In the genomic region with DNA sequence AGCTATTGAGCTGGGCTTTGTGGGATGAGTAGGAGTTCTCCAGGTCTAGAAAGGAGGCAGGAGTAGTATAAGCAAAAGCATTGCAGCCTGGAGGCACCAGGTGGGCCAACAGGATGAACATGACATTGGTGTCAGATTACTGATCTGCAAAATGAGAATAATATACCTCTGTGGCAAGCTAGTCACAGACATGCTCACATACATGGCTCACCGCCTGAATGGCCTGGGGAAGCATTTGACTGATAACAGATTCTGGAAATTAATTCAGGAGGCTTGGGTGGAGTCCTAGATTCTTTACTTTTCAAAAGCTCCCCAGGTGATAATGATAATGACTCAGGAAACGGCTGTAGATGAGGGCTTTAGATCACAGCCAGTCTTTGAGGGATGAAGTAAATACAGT, we compare ENCODE assay signal across 23 cellular contexts. TPM values are rescaled to one million over a fixed set of nuclear protein-coding genes. Genes with fewer than 3 reads are reported as not detected.
DNase-seq lines count a peak whose midpoint lies in the region; ATAC-seq and TF ChIP-seq lines count a peak whose summit lies in the region.
"Had no signal": no experiment of that assay in that cellular context is flagged by ENCODE, and none has a peak within 500 bp of the region (broad histone marks: within the 10 kb centered on the region; RNA-seq: fewer than 3 reads in every experiment).

No MANE protein-coding gene starts in this region.

- H3K23ac ChIP-seq in trophoblast cell (ENCODE audit: low read length): no peak overlapping the region

- no peak overlapping the region for H3K27ac ChIP-seq in HEK293 (ENCODE audit: extremely low read depth, low read depth, low read length)
- peak overlapping the region; percentile 28 for H3K27ac ChIP-seq in OCI-LY7 (ENCODE audit: low read depth, low read length, poor library complexity, severe bottlenecking)
- no peak overlapping the region for H3K27ac ChIP-seq in trophoblast cell (ENCODE audit: low read depth, low read length)
- H3K27ac ChIP-seq: breast epithelium, esophagus squamous epithelium, gastroesophageal sphincter, GM23248, SK-N-MC, thoracic aorta had no signal

- H3K9me3 ChIP-seq in HEK293 (ENCODE audit: control insufficient read depth, insufficient read depth, low read depth, low read length) (no peaks in the 10 kb centered on the region), OCI-LY7 (ENCODE audit: low read length) (no peaks in the 10 kb centered on the region), trophoblast cell (ENCODE audit: insufficient read depth, low read depth, low read length) (no peaks in the 10 kb centered on the region)
- H3K9me3 ChIP-seq: breast epithelium, Caco-2, esophagus squamous epithelium, gastroesophageal sphincter, thoracic aorta had no signal

- POLR2A ChIA-PET in HEK293 (lab: Yijun Ruan, JAX) (no interaction called here), OCI-LY7 (lab: Charles Lee) (interaction anchor here (1.0 to 11.3 kb wide), 3 partner anchors 10 to 74 kb away, joined by 3 to 187 read pairs (median 8); no protein-coding TSS in a partner anchor)

- H3K79me1 ChIP-seq in trophoblast cell (ENCODE audit: low read length): no peaks in the 10 kb centered on the region

- H4K8ac ChIP-seq in trophoblast cell (ENCODE audit: low read depth, low read length): no peak overlapping the region

- no peak overlapping the region for H3K9ac ChIP-seq in trophoblast cell (ENCODE audit: low read length)
- H3K9ac ChIP-seq: GM23248 had no signal

- no peak for ATAC-seq in GM18858 (IDR thresholded peaks at IDR 0.05; ENCODE audit: unreplicated experiment)
- ATAC-seq: gastroesophageal sphincter had no signal

- H2AFZ ChIP-seq in OCI-LY7 (ENCODE audit: low read length): no peak overlapping the region
- no peak overlapping the region for H2AFZ ChIP-seq in trophoblast cell (ENCODE audit: insufficient read depth, low read length, poor library complexity)
- H2AFZ ChIP-seq: GM23248 had no signal

- no peak overlapping the region for H3K14ac ChIP-seq in trophoblast cell (ENCODE audit: low read length)

- intact Hi-C loops in OCI-LY7 (cut with micrococcal nuclease; ENCODE audit: unreplicated experiment): no loop called here

- no peak overlapping the region for H4K12ac ChIP-seq in trophoblast cell (ENCODE audit: low read depth, low read length)

- DNase-seq in NCI-H2081 treated with DMSO at 0.1 percent for 48 hours (lab: John Stamatoyannopoulos, UW) (peak; percentile 22), OCI-LY7 (ENCODE audit: low spot score) (peak; percentile 55), trophoblast cell (peak; percentile 70 to 71), SKM-1 (lab: John Stamatoyannopoulos, UW; ENCODE audit: unreplicated experiment) (no peak)
- no peak for DNase-seq in activated CD4-positive, alpha-beta T cell treated with anti-CD3 and anti-CD28 coated beads for 1 hour
- DNase-seq: activated CD4-positive, alpha-beta memory T cell treated with anti-CD3 and anti-CD28 coated beads, Interleukin-2, amount 10 ng/mL, durations not matched to agents 7 days and 5 days; activated gamma-delta T cell treated with Interleukin-2 at 50 U/mL for 16 hours; Caco-2; esophagus squamous epithelium; GM23248; mammary epithelial cell; NCI-H1092 treated with DMSO at 0.1 percent for 48 hours; NCI-H446; stimulated activated naive CD4-positive, alpha-beta T cell; T1000 had no signal

- BruUV-seq in OCI-LY7 (replicated peaks; lab: Mats Ljungman, UMichigan): no TSS peak

- H3K4me2 ChIP-seq in OCI-LY7 (ENCODE audit: low read length): peak overlapping the region; percentile 72
- no peak overlapping the region for H3K4me2 ChIP-seq in trophoblast cell (ENCODE audit: low read length)
- H3K4me2 ChIP-seq: smooth muscle cell had no signal

- no CpG with 5 or more reads among the region's 2 CpGs for WGBS in trophoblast cell (ENCODE audit: extremely low coverage, insufficient coverage, insufficient read length)

- H3K79me2 ChIP-seq in OCI-LY7 (ENCODE audit: insufficient read depth, low read depth, low read length): no peaks in the 10 kb centered on the region
- H3K79me2 ChIP-seq in trophoblast cell (ENCODE audit: control insufficient read depth, insufficient read depth, low read length, poor library complexity): no peaks in the 10 kb centered on the region

- CTCF ChIA-PET in HEK293 (lab: Yijun Ruan, JAX) (interaction anchor here (0.9 to 1.2 kb wide), 4 partner anchors 21 to 307 kb away, joined by 3 to 7 read pairs (median 4); no protein-coding TSS in a partner anchor), OCI-LY7 (lab: Charles Lee; ENCODE audit: unreplicated experiment) (interaction anchor here (1.3 kb wide), 1 partner anchor 13 kb away, joined by 4 read pairs; no protein-coding TSS in a partner anchor)

- H3K36me3 ChIP-seq in HEK293 (ENCODE audit: control insufficient read depth in 2 of 2, insufficient read depth in 1 of 2, low read length in 2 of 2): no peaks in the 10 kb centered on the region
- H3K36me3 ChIP-seq in OCI-LY7 (ENCODE audit: insufficient read depth, low read length): no peaks in the 10 kb centered on the region
- no peaks in the 10 kb centered on the region for H3K36me3 ChIP-seq in trophoblast cell (ENCODE audit: control insufficient read depth in 1 of 2, insufficient read depth in 2 of 2, low read length in 2 of 2)
- H3K36me3 ChIP-seq: breast epithelium, esophagus squamous epithelium, gastroesophageal sphincter, thoracic aorta had no signal

- no peaks in the 10 kb centered on the region for H3K27me3 ChIP-seq in trophoblast cell (ENCODE audit: insufficient read depth, low read length)

- no peaks in the 10 kb centered on the region for H3K9me2 ChIP-seq in OCI-LY7 (ENCODE audit: insufficient read depth, low read length)

- TF ChIP-seq CTCF in HEK293 (tag by site-specific recombination; IDR thresholded peaks at IDR 0.05) (no peak), OCI-LY7 (conservative IDR thresholded peaks at IDR 0.05; ENCODE audit: low read length) (no peak)

- H2BK12ac ChIP-seq in trophoblast cell (ENCODE audit: low read length): no peak overlapping the region

- H3K4me3 ChIP-seq in HEK293 (ENCODE audit: low read depth, low read length) (no peak overlapping the region), OCI-LY7 (ENCODE audit: low read depth, low read length, poor library complexity, severe bottlenecking) (peak overlapping the region; percentile 42), trophoblast cell (ENCODE audit: low read depth, low read length) (no peak overlapping the region)
- H3K4me3 ChIP-seq: breast epithelium, esophagus squamous epithelium, gastroesophageal sphincter, GM23248, SK-N-MC, smooth muscle cell, thoracic aorta had no signal

- H3K18ac ChIP-seq in trophoblast cell (ENCODE audit: low read length): no peak overlapping the region

- H3K4ac ChIP-seq in trophoblast cell (ENCODE audit: low read depth, low read length): no peak overlapping the region

- no peak overlapping the region for H2BK5ac ChIP-seq in trophoblast cell (ENCODE audit: low read depth, low read length, poor library complexity)

- H3K4me1 ChIP-seq in HEK293 (ENCODE audit: control insufficient read depth, insufficient read depth, low read length) (no peaks in the 10 kb centered on the region; the same call in 1 of the 2 replicates), OCI-LY7 (ENCODE audit: insufficient read depth, low read length, poor library complexity, severe bottlenecking) (peaks cover 47% of the 10 kb centered on the region), trophoblast cell (ENCODE audit: control insufficient read depth in 1 of 2, insufficient read depth in 2 of 2, low read length in 2 of 2) (peaks cover 0 to 6% of the 10 kb centered on the region in 2 experiments)
- H3K4me1 ChIP-seq: breast epithelium, Caco-2, esophagus squamous epithelium, gastroesophageal sphincter had no signal

- no peaks in the 10 kb centered on the region for H4K20me1 ChIP-seq in OCI-LY7 (ENCODE audit: insufficient read depth, low read length)

- no peak overlapping the region for H4K91ac ChIP-seq in trophoblast cell (ENCODE audit: low read depth, low read length)

- H2BK120ac ChIP-seq in trophoblast cell (ENCODE audit: insufficient read depth, low read length, poor library complexity): no peak overlapping the region

- no peak overlapping the region for H2AK5ac ChIP-seq in trophoblast cell (ENCODE audit: low read length)

TF ChIP-seq in HEK293, 187 proteins besides CTCF, POLR2A, EP300 and RAD21:
- TF ChIP-seq ZFP3 (tag by site-specific recombination; IDR thresholded peaks at IDR 0.05; ENCODE audit: low read depth) (peak; percentile 88), ZNF830 (tag by site-specific recombination; IDR thresholded peaks at IDR 0.05; ENCODE audit: low read depth) (no peak), ZFP37 (tag by site-specific recombination; IDR thresholded peaks at IDR 0.05) (no peak), SP7 (tag by site-specific recombination; IDR thresholded peaks at IDR 0.05) (no peak)
TF ChIP-seq in HEK293: peak in this region for 1.

RNA-seq across cellular contexts. Expression of gene TCL1B, which starts 0.7 kb away (rescaled TPM):
- 75.2 and 83.2 TPM in 2 replicates for total RNA-seq in OCI-LY7 (2014; rRNA removed; shearing (Covaris generic))
- total RNA-seq in OCI-LY7 (2022): 5.6 and 5.7 TPM in 2 replicates
- 31.6 and 34.0 TPM in 2 replicates for polyA plus RNA-seq in trophoblast cell (2013)
- total RNA-seq: activated CD4-positive, alpha-beta memory T cell treated with anti-CD3 and anti-CD28 coated beads, Interleukin-2, amount 10 ng/mL, durations not matched to agents 7 days and 5 days; breast epithelium; Caco-2; esophagus squamous epithelium; gastroesophageal sphincter; GM23248; mammary epithelial cell; RPMI7951; smooth muscle cell; thoracic aorta had no signal
- polyA plus RNA-seq: GM23248, mammary epithelial cell, smooth muscle cell had no signal

RNA-seq across cellular contexts. Expression of gene TCL1A, which starts 27.0 kb away (rescaled TPM):
- 1,441 and 1,586 TPM in 2 replicates for total RNA-seq in OCI-LY7 (2014; rRNA removed; shearing (Covaris generic))
- total RNA-seq in OCI-LY7 (2022): 574 and 673 TPM in 2 replicates
- polyA plus RNA-seq in trophoblast cell (2013): not detected in 2 replicates
- total RNA-seq: activated CD4-positive, alpha-beta memory T cell treated with anti-CD3 and anti-CD28 coated beads, Interleukin-2, amount 10 ng/mL, durations not matched to agents 7 days and 5 days; breast epithelium; Caco-2; esophagus squamous epithelium; gastroesophageal sphincter; GM23248; mammary epithelial cell; RPMI7951; smooth muscle cell; thoracic aorta had no signal
- polyA plus RNA-seq: GM23248, mammary epithelial cell, smooth muscle cell had no signal

Comparison
In these comparisons a context has a peak if more than half of its experiments do, and no peak if none do; other contexts are left out.
1. DNase-seq: peak in NCI-H2081 treated with DMSO at 0.1 percent for 48 hours (single experiment), OCI-LY7 (single experiment) and trophoblast cell (2 of 2); none in SKM-1 (single experiment) and activated CD4-positive, alpha-beta T cell treated with anti-CD3 and anti-CD28 coated beads for 1 hour (single experiment).